12 cellular contexts compared by ENCODE assay signal in genomic region chr11:8082391-8083087, GRCh38. TPM values are rescaled to one million over a fixed set of nuclear protein-coding genes. Genes with fewer than 3 reads are reported as not detected.
DNase-seq lines count a peak whose midpoint lies in the region; ATAC-seq, FAIRE-seq and TF ChIP-seq lines count a peak whose summit lies in the region.
"Had no signal": no experiment of that assay in that cellular context is flagged by ENCODE, and none has a peak within 500 bp of the region (broad histone marks: within the 10 kb centered on the region; RNA-seq: fewer than 3 reads in every experiment).

No MANE protein-coding gene starts in this region.

- intact Hi-C loops in K562 (cut with micrococcal nuclease) = no loop called here

- peak overlapping the region in 1 of 6 donors; percentile 20 for H3K27ac Mint-ChIP-seq in naive B cell
- no peak overlapping the region for H3K27ac Mint-ChIP-seq in activated T-cell treated with anti-CD3 and anti-CD28 coated beads, Interleukin-2, amount 50 U/mL, for 24 hours
- H3K27ac Mint-ChIP-seq: activated CD4-positive, alpha-beta T cell treated with anti-CD3 and anti-CD28 coated beads for 36 hours; IgD-negative memory B cell had no signal

- H3K27ac ChIP-seq in K562 (ENCODE audit: extremely low read depth, low read depth, low read length) (no peak overlapping the region), brain microvascular endothelial cell (no peak overlapping the region)

- H4K20me1 ChIP-seq in K562 (replicated peaks; ENCODE audit: control insufficient read depth, insufficient read depth, low read length) = no peaks in the 10 kb centered on the region

- H3K9me3 Mint-ChIP-seq in naive B cell = peaks cover 0 to 4% (median 0%) of the 10 kb centered on the region in 7 donors
- H3K9me3 Mint-ChIP-seq in activated T-cell treated with anti-CD3 and anti-CD28 coated beads, Interleukin-2, amount 50 U/mL, for 24 hours = no peaks in the 10 kb centered on the region
- H3K9me3 Mint-ChIP-seq: IgD-negative memory B cell had no signal

- POLR2A ChIA-PET in K562 (lab: Yijun Ruan, JAX) = interaction anchor here (0.5 to 0.6 kb wide), 2 partner anchors 46 to 882 kb away, joined by 3 to 4 read pairs; no protein-coding TSS in a partner anchor

- H3K4me1 ChIP-seq in BE2C = peaks cover 21% of the 10 kb centered on the region
- H3K4me1 ChIP-seq in K562 (replicated peaks in 1 of 2; ENCODE audit: control insufficient read depth in 2 of 2, insufficient read depth in 2 of 2, low read length in 2 of 2) = no peaks in the 10 kb centered on the region

- in situ Hi-C loops in K562 (cut with MboI) (no loop called here), brain microvascular endothelial cell (cut with HindIII; ENCODE audit: low pct_ligation_motif_present, low sequenced_read_pairs) (no loop called here)

- no peak for TF ChIP-seq POLR2A in K562 (conservative IDR thresholded peaks at IDR 0.05)

- peaks cover 56 to 89% (median 79%) of the 10 kb centered on the region in 3 donors for H3K27me3 Mint-ChIP-seq in naive B cell
- H3K27me3 Mint-ChIP-seq in activated T-cell treated with anti-CD3 and anti-CD28 coated beads, Interleukin-2, amount 50 U/mL, for 24 hours = peaks cover 74% of the 10 kb centered on the region

- TF ChIP-seq CTCF in BE2C (IDR thresholded peaks at IDR 0.05; ENCODE audit: low read depth, low read length) (no peak), HFF-Myc (IDR thresholded peaks at IDR 0.05; ENCODE audit: low read depth, low read length, missing control alignments) (no peak), K562 (IDR thresholded peaks at IDR 0.05 in 2 of 3, conservative IDR thresholded peaks at IDR 0.05 in 1 of 3; ENCODE audit: insufficient read depth in 2 of 3, low read depth in 1 of 3, low read length in 3 of 3) (no peak), GM20000 (IDR thresholded peaks at IDR 0.05; ENCODE audit: extremely low read depth, missing control alignments) (no peak), brain microvascular endothelial cell (IDR thresholded peaks at IDR 0.05; ENCODE audit: low read depth, low read length, missing control alignments) (no peak)

- no peak overlapping the region for H3K4me2 ChIP-seq in K562 (ENCODE audit: insufficient read depth, low read length)

- H3K9me1 ChIP-seq in K562 (ENCODE audit: control insufficient read depth, insufficient read depth, low read length) = no peaks in the 10 kb centered on the region

- no peak for TF ChIP-seq RAD21 in K562 (CRISPR knock-in tag; conservative IDR thresholded peaks at IDR 0.05 in 1 of 2, IDR thresholded peaks at IDR 0.05 in 1 of 2)

- no peak for ATAC-seq in K562
- no peak for ATAC-seq in naive B cell (ENCODE audit: low read depth in 2 of 2)
- no peak for ATAC-seq in HG02571 (IDR thresholded peaks at IDR 0.05; ENCODE audit: unreplicated experiment)
- ATAC-seq: activated CD4-positive, alpha-beta T cell treated with anti-CD3 and anti-CD28 coated beads for 36 hours had no signal

- FAIRE-seq in K562 (lab: Jason Lieb, UNC) = no peak
- FAIRE-seq: G401.6 had no signal

- no peaks in the 10 kb centered on the region; the same call in 1 of the 2 replicates for H3K36me3 ChIP-seq in BE2C
- no peaks in the 10 kb centered on the region for H3K36me3 ChIP-seq in K562 (ENCODE audit: control insufficient read depth, insufficient read depth, low read length)
- H3K36me3 ChIP-seq in brain microvascular endothelial cell (replicated peaks) = no peaks in the 10 kb centered on the region
- H3K36me3 ChIP-seq: gastroesophageal sphincter had no signal

- CTCF ChIA-PET in K562 (lab: Yijun Ruan, JAX; ENCODE audit: low intra/inter-chr PET ratio) = no interaction called here

- H3K9me3 ChIP-seq in BE2C (no peaks in the 10 kb centered on the region), K562 (replicated peaks; ENCODE audit: control insufficient read depth, insufficient read depth, low read depth, low read length) (no peaks in the 10 kb centered on the region)
- H3K9me3 ChIP-seq: gastroesophageal sphincter had no signal

- DNase-seq in BE2C = peak; percentile 72
- DNase-seq in HFF-Myc (ENCODE audit: extremely low read depth, low read depth) = peak; percentile 36
- DNase-seq in K562 (ENCODE audit: extremely low read depth in 1 of 4, low spot score in 3 of 4) = no peak
- no peak for DNase-seq in naive B cell
- DNase-seq in GM20000 (ENCODE audit: low spot score) = no peak
- DNase-seq in activated T-cell treated with anti-CD3 and anti-CD28 coated beads, Interleukin-2, amount 50 U/mL, for 24 hours = no peak
- DNase-seq in brain microvascular endothelial cell = no peak
- DNase-seq: activated CD4-positive, alpha-beta T cell treated with anti-CD3 and anti-CD28 coated beads for 36 hours had no signal

- no peak overlapping the region for H2AFZ ChIP-seq in K562 (ENCODE audit: low read depth, low read length)

- no peak overlapping the region for H3K9ac ChIP-seq in K562 (ENCODE audit: insufficient read depth in 1 of 2, low read depth in 2 of 2, low read length in 2 of 2)

- H3K4me1 Mint-ChIP-seq in naive B cell = peaks cover 0 to 6% (median 0%) of the 10 kb centered on the region in 3 donors
- peaks cover 4% of the 10 kb centered on the region for H3K4me1 Mint-ChIP-seq in activated T-cell treated with anti-CD3 and anti-CD28 coated beads, Interleukin-2, amount 50 U/mL, for 24 hours (ENCODE audit: low read depth)

- no peaks in the 10 kb centered on the region for H3K79me2 ChIP-seq in K562 (ENCODE audit: control insufficient read depth, insufficient read depth, low read length)

- no TSS peak for BruUV-seq in K562 (replicated peaks; lab: Mats Ljungman, UMichigan)

- no peaks in the 10 kb centered on the region for H3K27me3 ChIP-seq in BE2C
- H3K27me3 ChIP-seq in K562 (ENCODE audit: control insufficient read depth in 2 of 2, insufficient read depth in 2 of 2, low read length in 2 of 2) = peaks cover 0 to 57% of the 10 kb centered on the region in 2 experiments; a peak in 3 of 5 replicates
- no peaks in the 10 kb centered on the region for H3K27me3 ChIP-seq in brain microvascular endothelial cell (replicated peaks)
- H3K27me3 ChIP-seq: gastroesophageal sphincter had no signal

- peak overlapping the region in 6 of 8 donors; percentile 17 to 83 (median 74) for H3K4me3 Mint-ChIP-seq in naive B cell
- no peak overlapping the region for H3K4me3 Mint-ChIP-seq in activated T-cell treated with anti-CD3 and anti-CD28 coated beads, Interleukin-2, amount 50 U/mL, for 24 hours

- peak overlapping the region; percentile 76 for H3K4me3 ChIP-seq in BE2C (ENCODE audit: low read depth, low read length)
- H3K4me3 ChIP-seq in HFF-Myc (replicated peaks; ENCODE audit: low read depth, low read length) = peak overlapping the region; percentile 79
- no peak overlapping the region for H3K4me3 ChIP-seq in K562
- H3K4me3 ChIP-seq in brain microvascular endothelial cell (ENCODE audit: low read depth, low read length) = no peak overlapping the region

- no peaks in the 10 kb centered on the region for H3K36me3 Mint-ChIP-seq in naive B cell
- no peaks in the 10 kb centered on the region for H3K36me3 Mint-ChIP-seq in activated T-cell treated with anti-CD3 and anti-CD28 coated beads, Interleukin-2, amount 50 U/mL, for 24 hours (ENCODE audit: low read depth)
- H3K36me3 Mint-ChIP-seq: IgD-negative memory B cell had no signal

- WGBS in K562 (ENCODE audit: insufficient coverage, low coverage, missing lambda C conversion rate) = 2% methylated on average over 13 of the region's 15 CpGs

- TF ChIP-seq EP300 in K562 (IDR thresholded peaks at IDR 0.05; ENCODE audit: low read length) = no peak

TF ChIP-seq in K562, 482 proteins besides CTCF, POLR2A, EP300 and RAD21:
- TF ChIP-seq SETDB1 (IDR thresholded peaks at IDR 0.05; ENCODE audit: low read length) = no peak
- peak; percentile 60 for TF ChIP-seq RFX1 (IDR thresholded peaks at IDR 0.05)

RNA-seq across cellular contexts. Expression of gene TUB, which starts 1.5 kb away (rescaled TPM):
- polyA plus RNA-seq in BE2C (2012; ENCODE audit: insufficient read depth, insufficient read length, low read depth) = 17.7 TPM
- not detected in 2 replicates for total RNA-seq in K562 (2011; cell fraction: chromatin; rRNA removed; ENCODE audit: low replicate concordance)
- total RNA-seq in K562 (2011; cell fraction: nucleolus; rRNA removed) = not detected in 2 replicates
- total RNA-seq in K562 (2011; cell fraction: nucleoplasm; rRNA removed) = not detected in 2 replicates
- not detected in 2 replicates for total RNA-seq in K562 (2014; rRNA removed)
- not detected in 2 replicates for total RNA-seq in K562 (2014; rRNA removed; fragmentation: Illumina TruSeq; extraction: Trizol)
- not detected in 2 replicates for total RNA-seq in K562 (2015; rRNA removed; fragmentation: Illumina TruSeq; extraction: Trizol)
- not detected in 2 replicates for total RNA-seq in K562 (2021)
- polyA plus RNA-seq in K562 (2011; rRNA removed) = not detected in 2 replicates
- polyA plus RNA-seq in K562 (2011; cell fraction: cytosol; rRNA removed) = 0.01 TPM in 1 of 2 replicates, not detected in the other
- 0.04 TPM in 1 of 2 replicates, not detected in the other for polyA plus RNA-seq in K562 (2011; cell fraction: nucleus; rRNA removed)
- 0.01 TPM in 1 of 2 replicates, not detected in the other for polyA plus RNA-seq in K562 (2012)
- polyA plus RNA-seq in K562 (2014; fragmentation: Illumina TruSeq; extraction: Trizol) = not detected in 2 replicates
- not detected for polyA plus RNA-seq in K562 (2014; fragmentation: Nextera tagmentation; extraction: Ambion mirVana)
- not detected in 2 replicates for polyA plus RNA-seq in K562 (2014; rRNA removed)
- polyA minus RNA-seq in K562 (2011; rRNA and poly(A)+ RNA removed) = not detected in 2 replicates
- polyA minus RNA-seq in K562 (2011; cell fraction: cytosol; rRNA and poly(A)+ RNA removed) = not detected in 2 replicates
- polyA minus RNA-seq in K562 (2011; cell fraction: nucleus; rRNA and poly(A)+ RNA removed) = not detected in 2 replicates
- polyA plus RNA-seq in naive B cell (ENCODE audit: low read depth in 6 of 6) = under 1 TPM in 3 of 6 donors, not detected in 3; 0.05 to 0.12 (median 0.11) TPM
- polyA plus RNA-seq: IgD-negative memory B cell had no signal

Comparison
In these comparisons a context has a peak if more than half of its experiments do, and no peak if none do; other contexts are left out.
1. DNase-seq: peak in BE2C (single experiment) and HFF-Myc (single experiment); none in K562 (0 of 4), naive B cell (single experiment), GM20000 (single experiment), activated T-cell treated with anti-CD3 and anti-CD28 coated beads, Interleukin-2, amount 50 U/mL, for 24 hours (single experiment) and brain microvascular endothelial cell (single experiment).
2. H3K4me3 ChIP-seq: peak in BE2C (single experiment) and HFF-Myc (single experiment); none in K562 (single experiment) and brain microvascular endothelial cell (single experiment).